ENCODE assay signal across 1 cellular context in the genomic region with DNA sequence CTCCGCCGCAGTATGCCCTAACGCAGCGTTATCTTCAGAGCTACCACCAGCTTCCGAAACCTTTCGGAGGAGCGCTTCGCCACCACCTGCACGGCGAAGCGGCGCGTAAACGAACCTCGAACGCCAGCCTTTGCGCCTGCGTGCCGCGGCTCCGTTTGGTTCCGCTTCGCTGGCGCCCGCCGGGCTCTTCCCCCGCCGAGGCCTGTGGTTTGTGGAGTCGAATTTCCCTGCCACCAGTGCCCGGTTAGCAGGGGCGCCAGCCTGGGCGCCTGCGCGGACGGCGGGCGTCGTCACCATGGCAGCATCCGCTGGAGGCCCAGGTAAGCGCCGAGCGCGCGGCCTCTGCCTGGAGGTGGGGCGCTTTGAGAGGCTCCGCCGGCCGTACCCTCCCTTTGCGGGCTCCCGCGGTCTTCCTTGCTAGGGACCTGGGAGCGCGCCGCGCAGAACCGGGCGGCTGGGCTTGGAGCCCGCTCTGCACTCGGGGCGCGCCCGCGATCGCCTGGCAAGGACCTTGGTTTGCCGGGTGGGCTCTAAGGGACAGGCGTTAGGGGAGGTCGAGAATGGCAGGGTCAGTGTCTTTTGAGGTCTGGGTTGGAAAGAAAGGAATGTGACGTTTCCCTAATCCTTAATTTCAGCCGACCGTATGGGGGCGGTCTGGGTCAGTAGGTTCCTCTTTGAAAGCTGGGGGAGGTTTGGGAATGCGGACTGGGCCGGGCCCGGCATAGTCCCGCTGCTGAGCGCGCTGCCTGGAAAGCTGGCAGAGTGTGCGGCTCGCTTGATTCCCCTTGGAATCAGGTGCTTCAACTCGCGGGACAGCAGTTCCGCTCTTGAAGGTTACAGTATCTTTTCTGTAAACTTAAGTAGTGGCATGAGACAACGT.
TF ChIP-seq lines count a peak whose summit lies in the region.

A gene with protein sequence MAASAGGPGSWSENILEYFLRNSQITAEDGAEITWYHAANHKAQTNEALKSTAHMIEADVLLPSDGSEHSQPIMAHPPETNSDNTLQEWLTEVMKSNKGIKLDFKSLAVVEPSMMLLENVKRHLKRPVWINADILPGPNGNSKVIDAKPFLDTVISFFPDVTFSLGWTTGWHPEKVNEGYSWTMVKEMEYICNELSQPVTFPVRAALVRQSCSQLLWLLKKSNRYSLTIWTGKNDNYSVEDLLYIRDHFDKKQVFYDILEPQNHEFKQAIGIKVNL (plus strand): TSS at position 272 of the 880 bp plus-strand sequence. CDS start 24 bp downstream, at position 296.

TF ChIP-seq in HepG2, 621 proteins besides CTCF, POLR2A, EP300 and RAD21 (continued from another document and continues in another):
- TF ChIP-seq, protein P1, sequence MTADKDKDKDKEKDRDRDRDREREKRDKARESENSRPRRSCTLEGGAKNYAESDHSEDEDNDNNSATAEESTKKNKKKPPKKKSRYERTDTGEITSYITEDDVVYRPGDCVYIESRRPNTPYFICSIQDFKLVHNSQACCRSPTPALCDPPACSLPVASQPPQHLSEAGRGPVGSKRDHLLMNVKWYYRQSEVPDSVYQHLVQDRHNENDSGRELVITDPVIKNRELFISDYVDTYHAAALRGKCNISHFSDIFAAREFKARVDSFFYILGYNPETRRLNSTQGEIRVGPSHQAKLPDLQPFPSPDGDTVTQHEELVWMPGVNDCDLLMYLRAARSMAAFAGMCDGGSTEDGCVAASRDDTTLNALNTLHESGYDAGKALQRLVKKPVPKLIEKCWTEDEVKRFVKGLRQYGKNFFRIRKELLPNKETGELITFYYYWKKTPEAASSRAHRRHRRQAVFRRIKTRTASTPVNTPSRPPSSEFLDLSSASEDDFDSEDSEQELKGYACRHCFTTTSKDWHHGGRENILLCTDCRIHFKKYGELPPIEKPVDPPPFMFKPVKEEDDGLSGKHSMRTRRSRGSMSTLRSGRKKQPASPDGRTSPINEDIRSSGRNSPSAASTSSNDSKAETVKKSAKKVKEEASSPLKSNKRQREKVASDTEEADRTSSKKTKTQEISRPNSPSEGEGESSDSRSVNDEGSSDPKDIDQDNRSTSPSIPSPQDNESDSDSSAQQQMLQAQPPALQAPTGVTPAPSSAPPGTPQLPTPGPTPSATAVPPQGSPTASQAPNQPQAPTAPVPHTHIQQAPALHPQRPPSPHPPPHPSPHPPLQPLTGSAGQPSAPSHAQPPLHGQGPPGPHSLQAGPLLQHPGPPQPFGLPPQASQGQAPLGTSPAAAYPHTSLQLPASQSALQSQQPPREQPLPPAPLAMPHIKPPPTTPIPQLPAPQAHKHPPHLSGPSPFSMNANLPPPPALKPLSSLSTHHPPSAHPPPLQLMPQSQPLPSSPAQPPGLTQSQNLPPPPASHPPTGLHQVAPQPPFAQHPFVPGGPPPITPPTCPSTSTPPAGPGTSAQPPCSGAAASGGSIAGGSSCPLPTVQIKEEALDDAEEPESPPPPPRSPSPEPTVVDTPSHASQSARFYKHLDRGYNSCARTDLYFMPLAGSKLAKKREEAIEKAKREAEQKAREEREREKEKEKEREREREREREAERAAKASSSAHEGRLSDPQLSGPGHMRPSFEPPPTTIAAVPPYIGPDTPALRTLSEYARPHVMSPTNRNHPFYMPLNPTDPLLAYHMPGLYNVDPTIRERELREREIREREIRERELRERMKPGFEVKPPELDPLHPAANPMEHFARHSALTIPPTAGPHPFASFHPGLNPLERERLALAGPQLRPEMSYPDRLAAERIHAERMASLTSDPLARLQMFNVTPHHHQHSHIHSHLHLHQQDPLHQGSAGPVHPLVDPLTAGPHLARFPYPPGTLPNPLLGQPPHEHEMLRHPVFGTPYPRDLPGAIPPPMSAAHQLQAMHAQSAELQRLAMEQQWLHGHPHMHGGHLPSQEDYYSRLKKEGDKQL (CRISPR knock-in tag; IDR thresholded peaks at IDR 0.05; ENCODE audit: low read depth) = no peak
- TF ChIP-seq ZNF589 (CRISPR knock-in tag; conservative IDR thresholded peaks at IDR 0.05) (no peak), THAP11 (CRISPR knock-in tag; IDR thresholded peaks at IDR 0.05) (peak; percentile 29), ZNF839 (CRISPR knock-in tag; IDR thresholded peaks at IDR 0.05; ENCODE audit: borderline replicate concordance) (no peak), PHF5A (CRISPR knock-in tag; IDR thresholded peaks at IDR 0.05; ENCODE audit: low read depth, unreplicated experiment) (no peak), U2AF1 (optimal IDR thresholded peaks at IDR 0.05; ENCODE audit: low read depth, low read length) (no peak), ZC3H13 (CRISPR knock-in tag; IDR thresholded peaks at IDR 0.05) (no peak), ZMYM2 (CRISPR knock-in tag; IDR thresholded peaks at IDR 0.05) (peak; percentile 68; the same call in 1 of the 2 replicates), ZNF7 (CRISPR knock-in tag; IDR thresholded peaks at IDR 0.05) (0 out of 2 replicates have a peak, but pooled peaks have one; percentile 29), JARID2 (CRISPR knock-in tag; IDR thresholded peaks at IDR 0.05; ENCODE audit: insufficient replicate concordance) (no peak), ZNF3 (CRISPR knock-in tag; IDR thresholded peaks at IDR 0.05) (0 out of 2 replicates have a peak, but pooled peaks have one; percentile 31), YY1 (IDR thresholded peaks at IDR 0.05; ENCODE audit: insufficient read depth, insufficient replicate concordance, low read depth, low read length) (peak; percentile 53), KMT2A (CRISPR knock-in tag; IDR thresholded peaks at IDR 0.05) (peak; percentile 98), RAD51 (IDR thresholded peaks at IDR 0.05; ENCODE audit: borderline replicate concordance) (no peak), UBTF (CRISPR knock-in tag; IDR thresholded peaks at IDR 0.05) (peak; percentile 97), ZNF614 (CRISPR knock-in tag; IDR thresholded peaks at IDR 0.05; ENCODE audit: borderline replicate concordance) (peak; percentile 66; the same call in 1 of the 2 replicates), ZMAT3 (CRISPR knock-in tag; conservative IDR thresholded peaks at IDR 0.05) (peak; percentile 84), ZNF703 (CRISPR knock-in tag; IDR thresholded peaks at IDR 0.05; ENCODE audit: borderline replicate concordance) (no peak; the same call in 1 of the 2 replicates), SCMH1 (CRISPR knock-in tag; IDR thresholded peaks at IDR 0.05; ENCODE audit: borderline replicate concordance) (no peak), SAFB2 (CRISPR knock-in tag; IDR thresholded peaks at IDR 0.05; ENCODE audit: borderline replicate concordance, low read depth) (peak; percentile 69; the same call in 1 of the 2 replicates), ZNF543 (CRISPR knock-in tag; IDR thresholded peaks at IDR 0.05) (peak; percentile 81), ZBTB39 (CRISPR knock-in tag; IDR thresholded peaks at IDR 0.05) (0 out of 2 replicates have a peak, but pooled peaks have one; percentile 73), POGZ (CRISPR knock-in tag; IDR thresholded peaks at IDR 0.05) (peak; percentile 80), KDM5B (CRISPR knock-in tag; IDR thresholded peaks at IDR 0.05; ENCODE audit: borderline replicate concordance) (peak; percentile 81; the same call in 1 of the 2 replicates), ARNT (IDR thresholded peaks at IDR 0.05) (no peak), ZNF639 (CRISPR knock-in tag; conservative IDR thresholded peaks at IDR 0.05) (0 out of 2 replicates have a peak, but pooled peaks have one; percentile 53), DPF2 (CRISPR knock-in tag; IDR thresholded peaks at IDR 0.05; ENCODE audit: borderline replicate concordance, low read depth) (no peak), ATF5 (CRISPR knock-in tag; IDR thresholded peaks at IDR 0.05; ENCODE audit: low read depth) (no peak), ZNF740 (CRISPR knock-in tag; IDR thresholded peaks at IDR 0.05) (no peak), DNMT3B (CRISPR knock-in tag; conservative IDR thresholded peaks at IDR 0.05) (no peak), BRD4 (CRISPR knock-in tag; IDR thresholded peaks at IDR 0.05) (peak; percentile 59; the same call in 1 of the 2 replicates), ZNF496 (CRISPR knock-in tag; IDR thresholded peaks at IDR 0.05; ENCODE audit: insufficient replicate concordance) (no peak), ZNF570 (CRISPR knock-in tag; IDR thresholded peaks at IDR 0.05; ENCODE audit: borderline replicate concordance) (no peak), ZNF225 (CRISPR knock-in tag; IDR thresholded peaks at IDR 0.05) (peak; percentile 37; the same call in 1 of the 2 replicates), KDM2A (CRISPR knock-in tag; IDR thresholded peaks at IDR 0.05; ENCODE audit: borderline replicate concordance, low read depth) (peak; percentile 88), MTF2 (CRISPR knock-in tag; IDR thresholded peaks at IDR 0.05; ENCODE audit: borderline replicate concordance) (no peak), ZBTB1 (CRISPR knock-in tag; IDR thresholded peaks at IDR 0.05; ENCODE audit: borderline replicate concordance) (no peak), ZNF235 (CRISPR knock-in tag; IDR thresholded peaks at IDR 0.05; ENCODE audit: borderline replicate concordance) (no peak), ZNF260 (CRISPR knock-in tag; IDR thresholded peaks at IDR 0.05; ENCODE audit: borderline replicate concordance, low read depth) (no peak)
- TF ChIP-seq, protein P2, sequence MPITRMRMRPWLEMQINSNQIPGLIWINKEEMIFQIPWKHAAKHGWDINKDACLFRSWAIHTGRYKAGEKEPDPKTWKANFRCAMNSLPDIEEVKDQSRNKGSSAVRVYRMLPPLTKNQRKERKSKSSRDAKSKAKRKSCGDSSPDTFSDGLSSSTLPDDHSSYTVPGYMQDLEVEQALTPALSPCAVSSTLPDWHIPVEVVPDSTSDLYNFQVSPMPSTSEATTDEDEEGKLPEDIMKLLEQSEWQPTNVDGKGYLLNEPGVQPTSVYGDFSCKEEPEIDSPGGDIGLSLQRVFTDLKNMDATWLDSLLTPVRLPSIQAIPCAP (CRISPR knock-in tag; IDR thresholded peaks at IDR 0.05; ENCODE audit: low read depth) = no peak; the same call in 1 of the 2 replicates
- TF ChIP-seq, protein P3, sequence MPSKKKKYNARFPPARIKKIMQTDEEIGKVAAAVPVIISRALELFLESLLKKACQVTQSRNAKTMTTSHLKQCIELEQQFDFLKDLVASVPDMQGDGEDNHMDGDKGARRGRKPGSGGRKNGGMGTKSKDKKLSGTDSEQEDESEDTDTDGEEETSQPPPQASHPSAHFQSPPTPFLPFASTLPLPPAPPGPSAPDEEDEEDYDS (CRISPR knock-in tag; IDR thresholded peaks at IDR 0.05) = peak; percentile 73
